ENCODE assay signal across 29 cellular contexts in genomic region chr1:78121650-78122210, GRCh38.
"Had no signal": no experiment of that assay in that cellular context is flagged by ENCODE, and none has a peak within 500 bp of the region (broad histone marks: within the 10 kb centered on the region; RNA-seq: fewer than 3 reads in every experiment).

No MANE protein-coding gene starts in this region.

- H3K9me3 Mint-ChIP-seq: activated naive CD4-positive, alpha-beta T cell treated with anti-CD3 and anti-CD28 coated beads for 36 hours; activated naive CD8-positive, alpha-beta T cell treated with anti-CD3 and anti-CD28 coated beads, Interleukin-2, amount 10 ng/mL, durations not matched to agents 7 days and 5 days; activated T-helper 1 cell treated with anti-CD3 and anti-CD28 coated beads, Interleukin-12 subunit alpha, Interleukin-12 subunit beta, Interleukin-2, Interleukin-4 antibody, amounts not matched to agents 30 ng/mL and 10 ng/mL and 1 ng/mL, durations not matched to agents 14 hours and 24 hours and 36 hours; nephron; stimulated activated naive B cell treated with anti-CD40 and anti-IgM and Interleukin-4, amounts not matched to agents 10 μg/mL and 1 μg/mL and 100 μg/mL, for 72 hours had no signal

- H3K9ac ChIP-seq: parathyroid adenoma had no signal

- H3K27ac Mint-ChIP-seq: activated naive CD4-positive, alpha-beta T cell treated with anti-CD3 and anti-CD28 coated beads for 36 hours; activated naive CD8-positive, alpha-beta T cell treated with anti-CD3 and anti-CD28 coated beads, Interleukin-2, amount 10 ng/mL, durations not matched to agents 7 days and 5 days; activated T-helper 1 cell treated with anti-CD3 and anti-CD28 coated beads, Interleukin-12 subunit alpha, Interleukin-12 subunit beta, Interleukin-2, Interleukin-4 antibody, amounts not matched to agents 30 ng/mL and 10 ng/mL and 1 ng/mL, durations not matched to agents 14 hours and 24 hours and 36 hours; brain; nephron; stimulated activated naive B cell treated with anti-CD40 and anti-IgM and Interleukin-4, amounts not matched to agents 10 μg/mL and 1 μg/mL and 100 μg/mL, for 72 hours had no signal

- ATAC-seq: gastroesophageal sphincter; left lung; lower lobe of right lung; mucosa of descending colon; stimulated activated naive B cell treated with anti-CD40 and anti-IgM and Interleukin-4, amounts not matched to agents 10 μg/mL and 1 μg/mL and 100 μg/mL, for 72 hours had no signal

- H2AFZ ChIP-seq: hepatocyte, parathyroid adenoma had no signal

- H3K27me3 Mint-ChIP-seq: brain; stimulated activated naive B cell treated with anti-CD40 and anti-IgM and Interleukin-4, amounts not matched to agents 10 μg/mL and 1 μg/mL and 100 μg/mL, for 72 hours had no signal

- DNase-seq: activated CD8-positive, alpha-beta memory T cell treated with anti-CD3 and anti-CD28 coated beads, Interleukin-2, amount 50 U/mL, for 4 hours; activated effector memory CD4-positive, alpha-beta T cell treated with anti-CD3 and anti-CD28 coated beads, Interleukin-2, amount 50 U/mL, for 16 hours; activated naive CD8-positive, alpha-beta T cell treated with anti-CD3 and anti-CD28 coated beads, Interleukin-2, amount 10 ng/mL, durations not matched to agents 7 days and 5 days; activated T-cell treated with anti-CD3 and anti-CD28 coated beads, Interleukin-2, amount 50 U/mL, for 1 hour; cerebellar nuclear complex; colonic mucosa; effector memory CD4-positive, alpha-beta T cell; erythroblast; left lung; lower lobe of right lung; mucosa of descending colon; stimulated activated CD4-positive, alpha-beta T cell treated with anti-CD3 and anti-CD28 coated beads, Interleukin-15, amount 100 ng/mL, for 24 hours; stimulated activated CD4-positive, alpha-beta T cell treated with anti-CD3 and anti-CD28 coated beads, Interleukin-2, amount 100 ng/mL, for 24 hours; stimulated activated naive B cell treated with anti-CD40 and anti-IgM and Interleukin-4, amounts not matched to agents 10 μg/mL and 1 μg/mL and 100 μg/mL, for 72 hours; stomach; T-helper 9 cell; thyroid gland had no signal

- H3K79me2 ChIP-seq: hepatocyte, parathyroid adenoma had no signal

- H3K9me3 ChIP-seq: ascending aorta, colonic mucosa, gastroesophageal sphincter, left lung, lower lobe of right lung, mucosa of descending colon, right atrium auricular region, stomach, thyroid gland had no signal

- H3K4me3 Mint-ChIP-seq: activated naive CD4-positive, alpha-beta T cell treated with anti-CD3 and anti-CD28 coated beads for 36 hours; activated naive CD8-positive, alpha-beta T cell treated with anti-CD3 and anti-CD28 coated beads, Interleukin-2, amount 10 ng/mL, durations not matched to agents 7 days and 5 days; activated T-helper 1 cell treated with anti-CD3 and anti-CD28 coated beads, Interleukin-12 subunit alpha, Interleukin-12 subunit beta, Interleukin-2, Interleukin-4 antibody, amounts not matched to agents 30 ng/mL and 10 ng/mL and 1 ng/mL, durations not matched to agents 14 hours and 24 hours and 36 hours; brain; nephron; stimulated activated naive B cell treated with anti-CD40 and anti-IgM and Interleukin-4, amounts not matched to agents 10 μg/mL and 1 μg/mL and 100 μg/mL, for 72 hours had no signal

- H3K27ac ChIP-seq: ascending aorta, cardiac muscle cell, colonic mucosa, gastroesophageal sphincter, hepatocyte, left lung, lower lobe of right lung, parathyroid adenoma, right atrium auricular region, stomach, thyroid gland, VCaP had no signal

- H3K36me3 Mint-ChIP-seq: activated naive CD8-positive, alpha-beta T cell treated with anti-CD3 and anti-CD28 coated beads, Interleukin-2, amount 10 ng/mL, durations not matched to agents 7 days and 5 days; brain; stimulated activated naive B cell treated with anti-CD40 and anti-IgM and Interleukin-4, amounts not matched to agents 10 μg/mL and 1 μg/mL and 100 μg/mL, for 72 hours had no signal

- H3K36me3 ChIP-seq: ascending aorta, cardiac muscle cell, colonic mucosa, gastroesophageal sphincter, left lung, lower lobe of right lung, right atrium auricular region, stomach, thyroid gland had no signal

- H3K4me2 ChIP-seq: hepatocyte, smooth muscle cell had no signal

- H3K4me1 Mint-ChIP-seq: activated naive CD8-positive, alpha-beta T cell treated with anti-CD3 and anti-CD28 coated beads, Interleukin-2, amount 10 ng/mL, durations not matched to agents 7 days and 5 days; brain; nephron; stimulated activated naive B cell treated with anti-CD40 and anti-IgM and Interleukin-4, amounts not matched to agents 10 μg/mL and 1 μg/mL and 100 μg/mL, for 72 hours had no signal

- H3K4me3 ChIP-seq: ascending aorta, cardiac muscle cell, colonic mucosa, gastroesophageal sphincter, hepatocyte, left lung, lower lobe of right lung, mucosa of descending colon, right atrium auricular region, smooth muscle cell, stomach, thyroid gland had no signal

- H3K4me1 ChIP-seq: ascending aorta, colonic mucosa, gastroesophageal sphincter, left lung, lower lobe of right lung, parathyroid adenoma, right atrium auricular region, stomach, thyroid gland had no signal

- H3K27me3 ChIP-seq: ascending aorta, cardiac muscle cell, colonic mucosa, gastroesophageal sphincter, hepatocyte, left lung, right atrium auricular region, stomach, thyroid gland had no signal
